ENCODE assay signal across 1 cellular context in genomic region chr18:49911414-49911813, GRCh38.
A peak's percentile ranks its signal among the peaks of the same experiment; 100 is the strongest.
TF ChIP-seq lines count a peak whose summit lies in the region.

No MANE protein-coding gene starts in this region.

TF ChIP-seq in HepG2, 621 proteins besides CTCF, POLR2A, EP300 and RAD21 (continued from another document and continues in another):
- TF ChIP-seq ZBED4 (CRISPR knock-in tag; IDR thresholded peaks at IDR 0.05; ENCODE audit: borderline replicate concordance) (no peak), FOXK1 (CRISPR knock-in tag; IDR thresholded peaks at IDR 0.05; ENCODE audit: borderline replicate concordance, low read depth) (no peak), NBN (conservative IDR thresholded peaks at IDR 0.05) (no peak), KDM5A (IDR thresholded peaks at IDR 0.05; ENCODE audit: borderline replicate concordance, low read length) (no peak), ZNF451 (CRISPR knock-in tag; IDR thresholded peaks at IDR 0.05) (no peak), JUN (CRISPR knock-in tag; IDR thresholded peaks at IDR 0.05) (no peak), BATF2 (CRISPR knock-in tag; IDR thresholded peaks at IDR 0.05) (no peak), RAD51 (IDR thresholded peaks at IDR 0.05; ENCODE audit: borderline replicate concordance) (no peak), CREM (IDR thresholded peaks at IDR 0.05) (peak; percentile 22; the same call in 1 of the 2 replicates), CREM (CRISPR knock-in tag; IDR thresholded peaks at IDR 0.05) (no peak), ZC3H4 (CRISPR knock-in tag; IDR thresholded peaks at IDR 0.05; ENCODE audit: borderline replicate concordance) (no peak), ZIK1 (CRISPR knock-in tag; IDR thresholded peaks at IDR 0.05; ENCODE audit: borderline replicate concordance, low read depth) (no peak), E2F1 (CRISPR knock-in tag; IDR thresholded peaks at IDR 0.05) (no peak), THAP11 (CRISPR knock-in tag; IDR thresholded peaks at IDR 0.05) (peak; percentile 18; the same call in 1 of the 2 replicates), BCL6 (CRISPR knock-in tag; IDR thresholded peaks at IDR 0.05) (peak; percentile 91), NFYC (CRISPR knock-in tag; IDR thresholded peaks at IDR 0.05) (no peak), TERF1 (CRISPR knock-in tag; IDR thresholded peaks at IDR 0.05) (no peak), ZNF20 (CRISPR knock-in tag; IDR thresholded peaks at IDR 0.05) (no peak), PBX3 (CRISPR knock-in tag; IDR thresholded peaks at IDR 0.05; ENCODE audit: borderline replicate concordance) (no peak), ZBTB33 (CRISPR knock-in tag; IDR thresholded peaks at IDR 0.05) (no peak), ZNF496 (CRISPR knock-in tag; IDR thresholded peaks at IDR 0.05; ENCODE audit: insufficient replicate concordance) (no peak), IKZF4 (CRISPR knock-in tag; IDR thresholded peaks at IDR 0.05; ENCODE audit: borderline replicate concordance, low read depth, not compliant biosample characterization) (no peak), SOX5 (CRISPR knock-in tag; IDR thresholded peaks at IDR 0.05; ENCODE audit: borderline replicate concordance) (peak; percentile 72), CSRNP2 (CRISPR knock-in tag; conservative IDR thresholded peaks at IDR 0.05; ENCODE audit: low read depth) (no peak), ZMYM2 (CRISPR knock-in tag; IDR thresholded peaks at IDR 0.05) (no peak), ZFP36L1 (CRISPR knock-in tag; IDR thresholded peaks at IDR 0.05) (no peak), ZBTB26 (CRISPR knock-in tag; IDR thresholded peaks at IDR 0.05; ENCODE audit: borderline replicate concordance) (no peak), MEF2D (CRISPR knock-in tag; IDR thresholded peaks at IDR 0.05) (no peak), ZNF678 (CRISPR knock-in tag; IDR thresholded peaks at IDR 0.05) (no peak), NKX3-1 (CRISPR knock-in tag; IDR thresholded peaks at IDR 0.05) (no peak), GATAD2A (CRISPR knock-in tag; IDR thresholded peaks at IDR 0.05) (peak; percentile 41; the same call in 1 of the 2 replicates), KDM1A (CRISPR knock-in tag; IDR thresholded peaks at IDR 0.05) (no peak), BORCS8-MEF2B (CRISPR knock-in tag; IDR thresholded peaks at IDR 0.05) (no peak), POLR2AphosphoS5 (IDR thresholded peaks at IDR 0.05; ENCODE audit: low read depth, low read length) (no peak), FOXK2 (IDR thresholded peaks at IDR 0.05) (no peak)
- TF ChIP-seq, protein P1, sequence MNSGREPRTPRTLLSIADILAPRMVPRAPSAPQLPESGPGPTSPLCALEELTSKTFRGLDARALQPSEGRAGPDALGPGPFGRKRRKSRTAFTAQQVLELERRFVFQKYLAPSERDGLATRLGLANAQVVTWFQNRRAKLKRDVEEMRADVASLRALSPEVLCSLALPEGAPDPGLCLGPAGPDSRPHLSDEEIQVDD (CRISPR knock-in tag; IDR thresholded peaks at IDR 0.05; ENCODE audit: borderline replicate concordance), result no peak
- TF ChIP-seq, protein P2, sequence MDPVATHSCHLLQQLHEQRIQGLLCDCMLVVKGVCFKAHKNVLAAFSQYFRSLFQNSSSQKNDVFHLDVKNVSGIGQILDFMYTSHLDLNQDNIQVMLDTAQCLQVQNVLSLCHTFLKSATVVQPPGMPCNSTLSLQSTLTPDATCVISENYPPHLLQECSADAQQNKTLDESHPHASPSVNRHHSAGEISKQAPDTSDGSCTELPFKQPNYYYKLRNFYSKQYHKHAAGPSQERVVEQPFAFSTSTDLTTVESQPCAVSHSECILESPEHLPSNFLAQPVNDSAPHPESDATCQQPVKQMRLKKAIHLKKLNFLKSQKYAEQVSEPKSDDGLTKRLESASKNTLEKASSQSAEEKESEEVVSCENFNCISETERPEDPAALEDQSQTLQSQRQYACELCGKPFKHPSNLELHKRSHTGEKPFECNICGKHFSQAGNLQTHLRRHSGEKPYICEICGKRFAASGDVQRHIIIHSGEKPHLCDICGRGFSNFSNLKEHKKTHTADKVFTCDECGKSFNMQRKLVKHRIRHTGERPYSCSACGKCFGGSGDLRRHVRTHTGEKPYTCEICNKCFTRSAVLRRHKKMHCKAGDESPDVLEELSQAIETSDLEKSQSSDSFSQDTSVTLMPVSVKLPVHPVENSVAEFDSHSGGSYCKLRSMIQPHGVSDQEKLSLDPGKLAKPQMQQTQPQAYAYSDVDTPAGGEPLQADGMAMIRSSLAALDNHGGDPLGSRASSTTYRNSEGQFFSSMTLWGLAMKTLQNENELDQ (CRISPR knock-in tag; IDR thresholded peaks at IDR 0.05; ENCODE audit: borderline replicate concordance), result no peak
- TF ChIP-seq, protein P3, sequence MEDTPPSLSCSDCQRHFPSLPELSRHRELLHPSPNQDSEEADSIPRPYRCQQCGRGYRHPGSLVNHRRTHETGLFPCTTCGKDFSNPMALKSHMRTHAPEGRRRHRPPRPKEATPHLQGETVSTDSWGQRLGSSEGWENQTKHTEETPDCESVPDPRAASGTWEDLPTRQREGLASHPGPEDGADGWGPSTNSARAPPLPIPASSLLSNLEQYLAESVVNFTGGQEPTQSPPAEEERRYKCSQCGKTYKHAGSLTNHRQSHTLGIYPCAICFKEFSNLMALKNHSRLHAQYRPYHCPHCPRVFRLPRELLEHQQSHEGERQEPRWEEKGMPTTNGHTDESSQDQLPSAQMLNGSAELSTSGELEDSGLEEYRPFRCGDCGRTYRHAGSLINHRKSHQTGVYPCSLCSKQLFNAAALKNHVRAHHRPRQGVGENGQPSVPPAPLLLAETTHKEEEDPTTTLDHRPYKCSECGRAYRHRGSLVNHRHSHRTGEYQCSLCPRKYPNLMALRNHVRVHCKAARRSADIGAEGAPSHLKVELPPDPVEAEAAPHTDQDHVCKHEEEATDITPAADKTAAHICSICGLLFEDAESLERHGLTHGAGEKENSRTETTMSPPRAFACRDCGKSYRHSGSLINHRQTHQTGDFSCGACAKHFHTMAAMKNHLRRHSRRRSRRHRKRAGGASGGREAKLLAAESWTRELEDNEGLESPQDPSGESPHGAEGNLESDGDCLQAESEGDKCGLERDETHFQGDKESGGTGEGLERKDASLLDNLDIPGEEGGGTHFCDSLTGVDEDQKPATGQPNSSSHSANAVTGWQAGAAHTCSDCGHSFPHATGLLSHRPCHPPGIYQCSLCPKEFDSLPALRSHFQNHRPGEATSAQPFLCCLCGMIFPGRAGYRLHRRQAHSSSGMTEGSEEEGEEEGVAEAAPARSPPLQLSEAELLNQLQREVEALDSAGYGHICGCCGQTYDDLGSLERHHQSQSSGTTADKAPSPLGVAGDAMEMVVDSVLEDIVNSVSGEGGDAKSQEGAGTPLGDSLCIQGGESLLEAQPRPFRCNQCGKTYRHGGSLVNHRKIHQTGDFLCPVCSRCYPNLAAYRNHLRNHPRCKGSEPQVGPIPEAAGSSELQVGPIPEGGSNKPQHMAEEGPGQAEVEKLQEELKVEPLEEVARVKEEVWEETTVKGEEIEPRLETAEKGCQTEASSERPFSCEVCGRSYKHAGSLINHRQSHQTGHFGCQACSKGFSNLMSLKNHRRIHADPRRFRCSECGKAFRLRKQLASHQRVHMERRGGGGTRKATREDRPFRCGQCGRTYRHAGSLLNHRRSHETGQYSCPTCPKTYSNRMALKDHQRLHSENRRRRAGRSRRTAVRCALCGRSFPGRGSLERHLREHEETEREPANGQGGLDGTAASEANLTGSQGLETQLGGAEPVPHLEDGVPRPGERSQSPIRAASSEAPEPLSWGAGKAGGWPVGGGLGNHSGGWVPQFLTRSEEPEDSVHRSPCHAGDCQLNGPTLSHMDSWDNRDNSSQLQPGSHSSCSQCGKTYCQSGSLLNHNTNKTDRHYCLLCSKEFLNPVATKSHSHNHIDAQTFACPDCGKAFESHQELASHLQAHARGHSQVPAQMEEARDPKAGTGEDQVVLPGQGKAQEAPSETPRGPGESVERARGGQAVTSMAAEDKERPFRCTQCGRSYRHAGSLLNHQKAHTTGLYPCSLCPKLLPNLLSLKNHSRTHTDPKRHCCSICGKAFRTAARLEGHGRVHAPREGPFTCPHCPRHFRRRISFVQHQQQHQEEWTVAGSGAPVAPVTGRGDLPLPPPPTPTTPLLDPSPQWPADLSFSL (CRISPR knock-in tag; IDR thresholded peaks at IDR 0.05), result no peak
